1 cellular context compared by ENCODE assay signal in genomic region chr2:144517825-144518699, GRCh38.
TF ChIP-seq lines count a peak whose summit lies in the region.

No MANE protein-coding gene starts in this region.

TF ChIP-seq in K562, 482 proteins besides CTCF, POLR2A, EP300 and RAD21 (continued from another document):
- TF ChIP-seq ZBTB2 (IDR thresholded peaks at IDR 0.05) (no peak), MXI1 (IDR thresholded peaks at IDR 0.05; ENCODE audit: low read depth, low read length) (no peak), CBX1 (IDR thresholded peaks at IDR 0.05; ENCODE audit: low read depth) (no peak), CCNT2 (IDR thresholded peaks at IDR 0.05; ENCODE audit: borderline replicate concordance, extremely low read depth, insufficient read length, low read depth, low read length) (peak; percentile 0), FOS (IDR thresholded peaks at IDR 0.05; ENCODE audit: extremely low read depth, insufficient read length) (no peak), ARHGAP35 (IDR thresholded peaks at IDR 0.05; ENCODE audit: partially characterized antibody) (no peak), SETDB1 (IDR thresholded peaks at IDR 0.05; ENCODE audit: low read length) (no peak), TBL1XR1 (IDR thresholded peaks at IDR 0.05; ENCODE audit: low read length in 2 of 2) (0 out of 4 replicates have a peak, but pooled peaks of 1 of the 2 experiments have one; percentile 6), ZNF589 (CRISPR knock-in tag; IDR thresholded peaks at IDR 0.05; ENCODE audit: low read depth) (0 out of 2 replicates have a peak, but pooled peaks have one; percentile 29), L3MBTL2 (IDR thresholded peaks at IDR 0.05) (no peak), JUND (IDR thresholded peaks at IDR 0.05; ENCODE audit: borderline replicate concordance, low read depth, low read length) (no peak), JUND (tag; IDR thresholded peaks at IDR 0.05; ENCODE audit: borderline replicate concordance, low read depth, low read length) (no peak)
